19 cellular contexts compared by ENCODE assay signal in genomic region chr11:30454108-30454507, GRCh38.
DNase-seq lines count a peak whose midpoint lies in the region; ATAC-seq and TF ChIP-seq lines count a peak whose summit lies in the region.
"Had no signal": no experiment of that assay in that cellular context is flagged by ENCODE, and none has a peak within 500 bp of the region (broad histone marks: within the 10 kb centered on the region; RNA-seq: fewer than 3 reads in every experiment).

No MANE protein-coding gene starts in this region.

- intact Hi-C loops in left colon (cut with DNase I, micrococcal nuclease) = no loop called here

- peak; percentile 98 for ATAC-seq in left colon
- no peak for ATAC-seq in HG03045 (IDR thresholded peaks at IDR 0.05; ENCODE audit: unreplicated experiment)
- ATAC-seq in GM21528 (IDR thresholded peaks at IDR 0.05; ENCODE audit: low FRiP score, unreplicated experiment) = no peak
- ATAC-seq: activated T-cell treated with anti-CD3 and anti-CD28 coated beads, Interleukin-2, amount 50 U/mL, for 4 hours; left lung; T-cell had no signal

- CTCF ChIA-PET in HEK293T (lab: Yijun Ruan, JAX) = no interaction called here

- peak; percentile 39 for DNase-seq in COLO668 (lab: John Stamatoyannopoulos, UW; ENCODE audit: unreplicated experiment)
- DNase-seq in HEK293T (ENCODE audit: extremely low spot score) = peak; percentile 37
- DNase-seq in NCI-H774 (lab: John Stamatoyannopoulos, UW) = peak; percentile 27
- no peak for DNase-seq in left colon
- DNase-seq in HK-2 (ENCODE audit: unreplicated experiment) = no peak
- DNase-seq in activated CD4-positive, alpha-beta T cell treated with anti-CD3 and anti-CD28 coated beads, Interleukin-2, amount 50 U/mL, for 4 hours = no peak
- DNase-seq: activated CD8-positive, alpha-beta memory T cell treated with anti-CD3 and anti-CD28 coated beads for 24 hours; activated naive CD4-positive, alpha-beta T cell; activated T-cell treated with anti-CD3 and anti-CD28 coated beads, Interleukin-2, amount 50 U/mL, for 4 hours; C1 segment of cervical spinal cord; head of caudate nucleus; Kasumi-1; left lung; NCI-H1048; NCI-H2171; nephron progenitor cell; T-cell had no signal

- POLR2A ChIA-PET in HEK293T (lab: Yijun Ruan, JAX) = no interaction called here

TF ChIP-seq in HEK293T, 16 proteins besides CTCF, POLR2A, EP300 and RAD21:
- peak; percentile 97 for TF ChIP-seq PKNOX1 (IDR thresholded peaks at IDR 0.05)
- TF ChIP-seq CTBP1 (IDR thresholded peaks at IDR 0.05; ENCODE audit: borderline replicate concordance) = peak; percentile 95
- 0 out of 2 replicates have a peak, but pooled peaks have one; percentile 49 for TF ChIP-seq ARNT (IDR thresholded peaks at IDR 0.05)
- peak; percentile 56; the same call in 1 of the 2 replicates for TF ChIP-seq ZNF384 (IDR thresholded peaks at IDR 0.05)
- TF ChIP-seq SUZ12 (IDR thresholded peaks at IDR 0.05) = no peak

Comparison
In these comparisons a context has a peak if more than half of its experiments do, and no peak if none do; other contexts are left out.
1. DNase-seq: peak in COLO668 (single experiment), HEK293T (single experiment) and NCI-H774 (single experiment); none in left colon (0 of 2), HK-2 (single experiment) and activated CD4-positive, alpha-beta T cell treated with anti-CD3 and anti-CD28 coated beads, Interleukin-2, amount 50 U/mL, for 4 hours (0 of 2).